8 cellular contexts compared by ENCODE assay signal in genomic region chr9:35733109-35733541, GRCh38. TPM values are rescaled to one million over a fixed set of nuclear protein-coding genes. Genes with fewer than 3 reads are reported as not detected.
DNase-seq lines count a peak whose midpoint lies in the region; ATAC-seq and TF ChIP-seq lines count a peak whose summit lies in the region.

No MANE protein-coding gene starts in this region.

- H3K9ac ChIP-seq in PC-3 (ENCODE audit: low read length) = peak overlapping the region; percentile 94
- H3K9ac ChIP-seq in mesenchymal stem cell (ENCODE audit: low read length) = peak overlapping the region; percentile 97

- peak overlapping the region in 1 of 2 experiments; percentile 67 for H3K18ac ChIP-seq in mesenchymal stem cell (ENCODE audit: low read depth in 1 of 2, low read length in 2 of 2)

- H3K27me3 ChIP-seq in PC-3 (ENCODE audit: low read length) = no peaks in the 10 kb centered on the region
- no peaks in the 10 kb centered on the region for H3K27me3 ChIP-seq in mesenchymal stem cell (ENCODE audit: control insufficient read depth in 1 of 2, insufficient read depth in 1 of 2, low read length in 2 of 2)

- H2AK5ac ChIP-seq in mesenchymal stem cell (ENCODE audit: low read length, severe bottlenecking) = peak overlapping the region; percentile 55

- H3K79me1 ChIP-seq in mesenchymal stem cell (replicated peaks; ENCODE audit: low read length, poor library complexity, severe bottlenecking) = peaks cover 5% of the 10 kb centered on the region

- H3K9me3 Mint-ChIP-seq in HFFc6 = no peaks in the 10 kb centered on the region

- H2AFZ ChIP-seq in PC-3 (ENCODE audit: low read length) = peak overlapping the region; percentile 81
- H2AFZ ChIP-seq in mesenchymal stem cell (ENCODE audit: low read depth, low read length) = peak overlapping the region; percentile 43

- H3K4me1 ChIP-seq in PC-3 (ENCODE audit: insufficient read depth, low read length) (peaks cover 44% of the 10 kb centered on the region), mesenchymal stem cell (ENCODE audit: control insufficient read depth, insufficient read depth, low read depth, low read length) (peaks cover 13% of the 10 kb centered on the region)

- H3K9me3 ChIP-seq in PC-3 (ENCODE audit: low read length) = no peaks in the 10 kb centered on the region
- no peaks in the 10 kb centered on the region for H3K9me3 ChIP-seq in mesenchymal stem cell (ENCODE audit: control insufficient read depth, low read length)

- WGBS in mesenchymal stem cell = 0% methylated on average over 1 of the region's 3 CpGs

- peaks cover 35% of the 10 kb centered on the region for H3K4me1 Mint-ChIP-seq in HFFc6 (ENCODE audit: low read depth)

- no peak overlapping the region for H3K23ac ChIP-seq in mesenchymal stem cell (ENCODE audit: low read length in 2 of 2)

- no peaks in the 10 kb centered on the region for H3F3A ChIP-seq in PC-3 (ENCODE audit: low read length, unreplicated experiment)

- ATAC-seq in PC-3 (peak; percentile 23), HG02970 (IDR thresholded peaks at IDR 0.05; ENCODE audit: low FRiP score, unreplicated experiment) (no peak)

- peaks cover 49% of the 10 kb centered on the region for H3K79me2 ChIP-seq in PC-3 (ENCODE audit: low read length)

- POLR2A ChIA-PET in PC-3 (lab: Charles Lee; ENCODE audit: unreplicated experiment) = interaction anchor here (1.8 kb wide), 2 partner anchors 17 to 72 kb away, joined by 5 to 6 read pairs; no protein-coding TSS in a partner anchor

- H4K20me1 ChIP-seq in PC-3 (ENCODE audit: low read length) = no peaks in the 10 kb centered on the region

- H3K9me2 ChIP-seq in PC-3 (replicated peaks; ENCODE audit: low read length) = no peaks in the 10 kb centered on the region

- peaks cover 8% of the 10 kb centered on the region for H3K27me3 Mint-ChIP-seq in HFFc6 (ENCODE audit: insufficient read depth)

- no peak overlapping the region for H4K8ac ChIP-seq in mesenchymal stem cell (ENCODE audit: low read length)

- H4K91ac ChIP-seq in mesenchymal stem cell (ENCODE audit: low read length) = no peak overlapping the region

- CTCF ChIA-PET in PC-3 (lab: Charles Lee) = no interaction called here

- H3K4ac ChIP-seq in mesenchymal stem cell (ENCODE audit: low read depth in 1 of 2, low read length in 2 of 2) = peak overlapping the region in 1 of 2 experiments; percentile 75

- H3K36me3 ChIP-seq in PC-3 (ENCODE audit: low read depth, low read length) = peaks cover 24% of the 10 kb centered on the region
- peaks cover 26 to 50% of the 10 kb centered on the region in 2 experiments for H3K36me3 ChIP-seq in mesenchymal stem cell (ENCODE audit: control insufficient read depth in 1 of 2, insufficient read depth in 2 of 2, low read depth in 1 of 2, low read length in 2 of 2)

- H3K4me2 ChIP-seq in PC-3 (ENCODE audit: low read length) = peak overlapping the region; percentile 90
- peak overlapping the region; percentile 77 for H3K4me2 ChIP-seq in mesenchymal stem cell (ENCODE audit: low read length, poor library complexity, severe bottlenecking)

- peak overlapping the region in 1 of 2 experiments; percentile 45 for H3K14ac ChIP-seq in mesenchymal stem cell (ENCODE audit: low read length in 2 of 2)

- peak; percentile 62 for DNase-seq in DMS 273 treated with DMSO at 0.1 percent for 48 hours (lab: John Stamatoyannopoulos, UW)
- DNase-seq in HFFc6 = peak; percentile 72
- DNase-seq in PC-3 = peak; percentile 68
- DNase-seq in cerebellar cortex (ENCODE audit: low spot score) = peak; percentile 55
- peak; percentile 80 for DNase-seq in mesenchymal stem cell
- DNase-seq in NCI-H1436 (lab: John Stamatoyannopoulos, UW) = no peak
- no peak for DNase-seq in NCI-H187 (lab: John Stamatoyannopoulos, UW)

- H3K36me3 Mint-ChIP-seq in HFFc6 (ENCODE audit: low read depth) = peaks cover 51% of the 10 kb centered on the region

- H3K27ac ChIP-seq in PC-3 (ENCODE audit: low read length) (peak overlapping the region; percentile 84), mesenchymal stem cell (ENCODE audit: low read length, poor library complexity, severe bottlenecking) (peak overlapping the region; percentile 86)

- no peak overlapping the region for H3K27ac Mint-ChIP-seq in HFFc6

- H2BK5ac ChIP-seq in mesenchymal stem cell (ENCODE audit: low read depth, low read length, poor library complexity, severe bottlenecking) = no peak overlapping the region

- peak; percentile 53 for TF ChIP-seq CTCF in HFFc6 (IDR thresholded peaks at IDR 0.05)
- peak; percentile 50 for TF ChIP-seq CTCF in PC-3 (conservative IDR thresholded peaks at IDR 0.05; ENCODE audit: low read depth, low read length)

- no peak overlapping the region for H2BK120ac ChIP-seq in mesenchymal stem cell (ENCODE audit: low read depth, low read length)

- intact Hi-C loops in PC-3 (cut with micrococcal nuclease) = no loop called here

- H2BK15ac ChIP-seq in mesenchymal stem cell (ENCODE audit: low read depth, poor library complexity, severe bottlenecking) = no peak overlapping the region

- BruUV-seq in PC-3 (replicated peaks; lab: Mats Ljungman, UMichigan) = no TSS peak

- H3K4me3 Mint-ChIP-seq in HFFc6 = no peak overlapping the region; the same call in 1 of the 2 replicates

- H3K4me3 ChIP-seq in PC-3 (ENCODE audit: low read length) = peak overlapping the region; percentile 90
- peak overlapping the region; percentile 78 to 91 for H3K4me3 ChIP-seq in mesenchymal stem cell (ENCODE audit: insufficient read depth in 1 of 2, low read depth in 1 of 2, low read length in 2 of 2)

- H2BK12ac ChIP-seq in mesenchymal stem cell (ENCODE audit: low read length in 2 of 2) = no peak overlapping the region

RNA-seq across cellular contexts. Expression of gene CREB3, which starts 0.7 kb away (rescaled TPM):
- 100 to 1,000 TPM; 106 to 127 (median 114) TPM for total RNA-seq in HFFc6 (2021; fragmentation: NEBNext Ultra II Directional; extraction: Animal tissue kit (Norgen Biotek cat#: 25700))
- total RNA-seq in PC-3 (2014; rRNA removed) = 34.8 and 47.1 TPM in 2 replicates
- polyA plus RNA-seq in mesenchymal stem cell (2013, experiment 1 of 2) = 45.6 TPM
- polyA plus RNA-seq in mesenchymal stem cell (2013, experiment 2 of 2) = 45.1 TPM

RNA-seq across cellular contexts. Expression of gene TLN1, which starts 1.1 kb away (rescaled TPM):
- 100 to 1,000 TPM; 470 to 562 (median 491) TPM for total RNA-seq in HFFc6 (2021; fragmentation: NEBNext Ultra II Directional; extraction: Animal tissue kit (Norgen Biotek cat#: 25700))
- total RNA-seq in PC-3 (2014; rRNA removed) = 118 and 153 TPM in 2 replicates
- 98.6 TPM for polyA plus RNA-seq in mesenchymal stem cell (2013, experiment 1 of 2)
- polyA plus RNA-seq in mesenchymal stem cell (2013, experiment 2 of 2) = 91.6 TPM

RNA-seq across cellular contexts. Expression of gene GBA2, which starts 15.9 kb away (rescaled TPM):
- total RNA-seq in HFFc6 (2021; fragmentation: NEBNext Ultra II Directional; extraction: Animal tissue kit (Norgen Biotek cat#: 25700)) = 10 to 100 TPM; 22.9 to 25.7 (median 24.0) TPM
- total RNA-seq in PC-3 (2014; rRNA removed) = 60.9 and 81.7 TPM in 2 replicates
- polyA plus RNA-seq in mesenchymal stem cell (2013, experiment 1 of 2) = 22.6 TPM
- polyA plus RNA-seq in mesenchymal stem cell (2013, experiment 2 of 2) = 20.1 TPM

RNA-seq across cellular contexts. Expression of gene RGP1, which starts 16.0 kb away (rescaled TPM):
- total RNA-seq in HFFc6 (2021; fragmentation: NEBNext Ultra II Directional; extraction: Animal tissue kit (Norgen Biotek cat#: 25700)) = 10 to 100 TPM; 27.6 to 35.1 (median 30.9) TPM
- total RNA-seq in PC-3 (2014; rRNA removed) = 13.8 and 14.3 TPM in 2 replicates
- 15.2 TPM for polyA plus RNA-seq in mesenchymal stem cell (2013, experiment 1 of 2)
- 15.1 TPM for polyA plus RNA-seq in mesenchymal stem cell (2013, experiment 2 of 2)

RNA-seq across cellular contexts. Expression of gene MSMP, which starts 21.0 kb away (rescaled TPM):
- total RNA-seq in HFFc6 (2021; fragmentation: NEBNext Ultra II Directional; extraction: Animal tissue kit (Norgen Biotek cat#: 25700)) = not detected
- total RNA-seq in PC-3 (2014; rRNA removed) = 145 and 149 TPM in 2 replicates
- not detected for polyA plus RNA-seq in mesenchymal stem cell (2013, experiment 1 of 2)
- polyA plus RNA-seq in mesenchymal stem cell (2013, experiment 2 of 2) = not detected

Comparison
In these comparisons a context has a peak if more than half of its experiments do, and no peak if none do; other contexts are left out.
1. DNase-seq: peak in DMS 273 treated with DMSO at 0.1 percent for 48 hours (single experiment), HFFc6 (single experiment), PC-3 (single experiment), cerebellar cortex (single experiment) and mesenchymal stem cell (single experiment); none in NCI-H1436 (single experiment) and NCI-H187 (0 of 2).